2 cellular contexts compared by ENCODE assay signal in genomic region chr9:113246928-113247327, GRCh38.
TF ChIP-seq lines count a peak whose summit lies in the region.

No MANE protein-coding gene starts in this region.

TF ChIP-seq in GM12891, 5 proteins besides CTCF, POLR2A, EP300 and RAD21:
- TF ChIP-seq SPI1 (IDR thresholded peaks at IDR 0.05; ENCODE audit: low read depth, low read length) (peak; percentile 62), PAX5 (IDR thresholded peaks at IDR 0.05; ENCODE audit: insufficient read depth, low read length, severe bottlenecking) (no peak), POLR2AphosphoS5 (IDR thresholded peaks at IDR 0.05; ENCODE audit: low read depth, low read length) (no peak)

TF ChIP-seq in K562, 482 proteins besides CTCF, POLR2A, EP300 and RAD21:
- TF ChIP-seq STAG1 (CRISPR knock-in tag; IDR thresholded peaks at IDR 0.05; ENCODE audit: borderline replicate concordance) (no peak), ZNF175 (CRISPR knock-in tag; IDR thresholded peaks at IDR 0.05; ENCODE audit: low read depth) (0 out of 2 replicates have a peak, but pooled peaks have one; percentile 37)
TF ChIP-seq in K562: peak in this region for 1.
